9 cellular contexts compared by ENCODE assay signal in the genomic region with DNA sequence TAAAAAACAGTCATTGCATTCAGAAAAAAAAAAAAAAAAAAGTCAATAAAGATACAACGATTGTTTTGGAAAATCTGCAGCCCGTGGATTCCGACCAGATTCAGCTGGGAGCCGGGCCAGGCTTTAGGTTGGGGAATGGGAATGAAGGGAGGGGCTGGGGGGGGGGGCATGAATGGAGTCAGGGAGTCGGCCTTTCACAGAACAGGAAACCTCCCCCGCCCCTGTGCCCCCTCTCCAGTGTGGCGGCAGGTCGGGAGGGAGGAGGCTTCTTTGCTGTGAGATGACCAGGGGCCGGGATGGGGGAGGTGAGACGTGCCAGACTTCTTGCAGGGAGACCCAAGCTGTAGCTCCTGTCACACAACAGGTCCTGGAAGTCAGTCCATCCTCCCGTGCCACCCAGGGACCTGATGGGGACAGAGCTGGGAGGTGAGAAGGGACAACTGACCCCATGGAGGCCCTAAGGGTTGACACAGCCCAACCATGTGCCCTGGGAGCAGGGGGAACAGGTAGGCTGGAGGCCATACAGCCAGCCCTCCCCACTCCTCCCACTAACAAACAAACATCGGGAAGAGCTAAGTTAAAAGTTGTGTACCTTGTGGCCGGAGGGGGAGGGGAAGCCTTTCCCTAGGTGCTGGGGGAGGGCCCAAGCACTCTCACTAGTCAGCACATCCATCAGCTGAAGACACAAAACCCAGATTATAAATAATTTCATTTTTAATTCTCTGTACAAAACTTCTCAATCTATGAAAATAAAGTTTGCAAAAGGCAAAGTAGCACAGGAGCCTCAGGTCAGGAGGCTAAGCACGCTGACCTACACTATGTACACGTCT. TPM values are rescaled to one million over a fixed set of nuclear protein-coding genes. Genes with fewer than 3 reads are reported as not detected.
DNase-seq lines count a peak whose midpoint lies in the region; ATAC-seq and TF ChIP-seq lines count a peak whose summit lies in the region.
"Had no signal": no experiment of that assay in that cellular context is flagged by ENCODE, and none has a peak within 500 bp of the region (broad histone marks: within the 10 kb centered on the region; RNA-seq: fewer than 3 reads in every experiment).

No MANE protein-coding gene starts in this region.

- H3K4me3 ChIP-seq in Panc1 (ENCODE audit: low read depth in 2 of 2, low read length in 2 of 2) (0 out of 4 replicates have a peak overlapping the region, but pooled peaks of 1 of the 2 experiments have one; percentile 18), gastroesophageal sphincter (no peak overlapping the region)

- H3K36me3 ChIP-seq in Panc1 (ENCODE audit: control insufficient read depth, insufficient read depth, low read length) (no peaks in the 10 kb centered on the region; the same call in 1 of the 2 replicates), gastroesophageal sphincter (peaks cover 0 to 52% of the 10 kb centered on the region in 2 donors)

- no peaks in the 10 kb centered on the region for H3K9me3 ChIP-seq in Panc1 (ENCODE audit: control insufficient read depth, insufficient read depth, low read depth, low read length)
- no peaks in the 10 kb centered on the region for H3K9me3 ChIP-seq in gastroesophageal sphincter
- H3K9me3 ChIP-seq: right atrium auricular region had no signal

- H3K9me3 Mint-ChIP-seq in stimulated activated effector memory CD8-positive, alpha-beta T cell treated with anti-CD3 and anti-CD28 coated beads, Interleukin-12 subunit alpha, Interleukin-12 subunit beta, amount 100 ng/mL, for 72 hours: no peaks in the 10 kb centered on the region

- in situ Hi-C loops in Panc1 (cut with HindIII; ENCODE audit: low pct_unique_long_range_greater_than_20kb, low sequenced_read_pairs): no loop called here

- 19 to 23% methylated on average over 9 to 12 of the region's 15 CpGs for WGBS in gastroesophageal sphincter (ENCODE audit: low coverage in 1 of 2), 2 donors

- peaks cover 64% of the 10 kb centered on the region for H3K4me1 ChIP-seq in Panc1 (ENCODE audit: control insufficient read depth, insufficient read depth, low read length)
- peaks cover 0 to 79% (median 10%) of the 10 kb centered on the region in 3 donors for H3K4me1 ChIP-seq in gastroesophageal sphincter

- DNase-seq in NCI-H146 (lab: John Stamatoyannopoulos, UW) (peak; percentile 10), NCI-H146 treated with DMSO at 0.1 percent for 48 hours (lab: John Stamatoyannopoulos, UW; ENCODE audit: unreplicated experiment) (no peak), Panc1 (ENCODE audit: low read depth, low spot score) (no peak), COR-L47 (lab: John Stamatoyannopoulos, UW) (no peak)
- no peak for DNase-seq in stimulated activated effector memory CD8-positive, alpha-beta T cell treated with anti-CD3 and anti-CD28 coated beads, Interleukin-12 subunit alpha, Interleukin-12 subunit beta, amount 100 ng/mL, for 72 hours (ENCODE audit: low spot score in 2 of 2)

- TF ChIP-seq CTCF in Panc1 (IDR thresholded peaks at IDR 0.05) (no peak), gastroesophageal sphincter (IDR thresholded peaks at IDR 0.05) (no peak)

- no TSS peak for BruUV-seq in Panc1 (replicated peaks; lab: Mats Ljungman, UMichigan)

- peaks cover 75% of the 10 kb centered on the region for H3K36me3 Mint-ChIP-seq in stimulated activated effector memory CD8-positive, alpha-beta T cell treated with anti-CD3 and anti-CD28 coated beads, Interleukin-12 subunit alpha, Interleukin-12 subunit beta, amount 100 ng/mL, for 72 hours

- CTCF ChIA-PET in Panc1 (lab: Charles Lee): interaction anchor here (0.6 to 1.2 kb wide), 3 partner anchors 27 to 108 kb away, joined by 3 to 8 read pairs (median 4); no protein-coding TSS in a partner anchor

- H3K27ac Mint-ChIP-seq in stimulated activated effector memory CD8-positive, alpha-beta T cell treated with anti-CD3 and anti-CD28 coated beads, Interleukin-12 subunit alpha, Interleukin-12 subunit beta, amount 100 ng/mL, for 72 hours: no peak overlapping the region

- H3K4me1 Mint-ChIP-seq in stimulated activated effector memory CD8-positive, alpha-beta T cell treated with anti-CD3 and anti-CD28 coated beads, Interleukin-12 subunit alpha, Interleukin-12 subunit beta, amount 100 ng/mL, for 72 hours: peaks cover 9% of the 10 kb centered on the region

- POLR2A ChIA-PET in Panc1 (lab: Charles Lee): interaction anchor here (0.6 to 1.9 kb wide), 3 partner anchors 25 to 222 kb away, joined by 5 to 6 read pairs (median 6); a partner anchor contains a TSS

- H3K27me3 ChIP-seq in Panc1 (ENCODE audit: control insufficient read depth, insufficient read depth, low read length): no peaks in the 10 kb centered on the region
- no peaks in the 10 kb centered on the region for H3K27me3 ChIP-seq in gastroesophageal sphincter
- H3K27me3 ChIP-seq: right atrium auricular region had no signal

- TF ChIP-seq EP300 in gastroesophageal sphincter (IDR thresholded peaks at IDR 0.05): no peak

- H3K27ac ChIP-seq in Panc1 (ENCODE audit: low read length): peak overlapping the region; percentile 73
- peak overlapping the region in 3 of 4 donors; percentile 65 to 84 (median 81) for H3K27ac ChIP-seq in gastroesophageal sphincter

- intact Hi-C loops in Panc1 (cut with micrococcal nuclease; ENCODE audit: unreplicated experiment): loop anchor here (5.0 kb wide), 1 partner anchor 46 kb away; no protein-coding TSS in a partner anchor

- no peak for TF ChIP-seq POLR2A in gastroesophageal sphincter (IDR thresholded peaks at IDR 0.05)

- peak; percentile 15 for ATAC-seq in Panc1
- ATAC-seq in gastroesophageal sphincter: no peak
- peak; percentile 2 for ATAC-seq in stimulated activated effector memory CD8-positive, alpha-beta T cell treated with anti-CD3 and anti-CD28 coated beads, Interleukin-12 subunit alpha, Interleukin-12 subunit beta, amount 100 ng/mL, for 72 hours
- ATAC-seq in GM19463 (IDR thresholded peaks at IDR 0.05; ENCODE audit: unreplicated experiment): no peak
- no peak for ATAC-seq in HG03045 (IDR thresholded peaks at IDR 0.05; ENCODE audit: unreplicated experiment)

- H3K4me3 Mint-ChIP-seq in stimulated activated effector memory CD8-positive, alpha-beta T cell treated with anti-CD3 and anti-CD28 coated beads, Interleukin-12 subunit alpha, Interleukin-12 subunit beta, amount 100 ng/mL, for 72 hours: no peak overlapping the region

RNA-seq across cellular contexts. Expression of a gene that starts 25.2 kb away (rescaled TPM):
- 230 TPM for total RNA-seq in Panc1 (2021; ENCODE audit: unreplicated experiment)
- polyA plus RNA-seq in Panc1 (2012; ENCODE audit: insufficient read length): 434 TPM
- total RNA-seq in gastroesophageal sphincter: 10 to 100 TPM; 16.1 to 90.7 (median 56.1) TPM

Comparison
In these comparisons a context has a peak if more than half of its experiments do, and no peak if none do; other contexts are left out.
1. ATAC-seq: peak in Panc1 (single experiment) and stimulated activated effector memory CD8-positive, alpha-beta T cell treated with anti-CD3 and anti-CD28 coated beads, Interleukin-12 subunit alpha, Interleukin-12 subunit beta, amount 100 ng/mL, for 72 hours (single experiment); none in gastroesophageal sphincter (single experiment), GM19463 (single experiment) and HG03045 (single experiment).